10 cellular contexts compared by ENCODE assay signal in the genomic region with DNA sequence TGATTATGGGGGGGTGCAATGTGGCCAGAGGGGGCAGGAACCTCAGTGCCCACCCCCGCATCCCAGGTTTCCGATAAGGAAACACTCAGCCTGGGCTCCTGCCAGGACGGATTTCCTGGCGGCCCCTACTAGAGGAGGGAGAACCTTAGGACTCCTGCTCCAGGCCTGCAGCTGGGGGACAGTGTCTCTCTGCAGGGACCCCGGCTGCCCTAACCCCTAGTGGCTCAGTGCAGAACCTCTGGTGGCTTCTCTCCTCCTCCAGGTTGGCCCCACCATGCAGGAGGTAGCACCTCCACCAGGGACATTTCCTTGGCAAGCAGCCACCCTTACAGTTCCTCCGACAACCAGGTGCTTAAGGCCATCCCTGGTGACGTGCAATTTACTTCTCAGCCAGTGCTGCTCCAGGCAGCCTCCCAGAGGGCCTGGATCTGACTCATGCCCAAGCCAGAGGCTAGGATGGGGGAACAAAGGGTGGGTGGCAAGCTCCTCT. TPM values are rescaled to one million over a fixed set of nuclear protein-coding genes. Genes with fewer than 3 reads are reported as not detected.
DNase-seq lines count a peak whose midpoint lies in the region; ATAC-seq and TF ChIP-seq lines count a peak whose summit lies in the region.
"Had no signal": no experiment of that assay in that cellular context is flagged by ENCODE, and none has a peak within 500 bp of the region (broad histone marks: within the 10 kb centered on the region; RNA-seq: fewer than 3 reads in every experiment).

No MANE protein-coding gene starts in this region.

- H3K9ac ChIP-seq in OCI-LY1 (ENCODE audit: low read length) = no peak overlapping the region; the same call in 1 of the 2 replicates

- no peaks in the 10 kb centered on the region for H3F3A ChIP-seq in OCI-LY1 (ENCODE audit: insufficient read depth, low read length)

- H3K36me3 Mint-ChIP-seq in CD4-positive, alpha-beta T cell (ENCODE audit: low read depth) = no peaks in the 10 kb centered on the region

- H3K9me3 Mint-ChIP-seq in CD4-positive, alpha-beta T cell = no peaks in the 10 kb centered on the region

- H3K4me3 ChIP-seq in OCI-LY1 (ENCODE audit: low read depth, low read length, poor library complexity, severe bottlenecking) = no peak overlapping the region
- H3K4me3 ChIP-seq in fibroblast of pulmonary artery (replicated peaks; ENCODE audit: low read depth, low read length) = no peak overlapping the region
- no peak overlapping the region for H3K4me3 ChIP-seq in spleen
- H3K4me3 ChIP-seq in HAP-1 = no peak overlapping the region
- H3K4me3 ChIP-seq: colonic mucosa had no signal

- H3K4me1 ChIP-seq in OCI-LY1 (ENCODE audit: insufficient read depth, low read length, severe bottlenecking) = peaks cover 67% of the 10 kb centered on the region
- H3K4me1 ChIP-seq in spleen = peaks cover 0 to 23% (median 8%) of the 10 kb centered on the region in 6 donors
- no peaks in the 10 kb centered on the region for H3K4me1 ChIP-seq in HAP-1
- H3K4me1 ChIP-seq: colonic mucosa had no signal

- no peaks in the 10 kb centered on the region for H4K20me1 ChIP-seq in OCI-LY1 (ENCODE audit: insufficient read depth, low read length)

- H3K9me3 ChIP-seq in OCI-LY1 (ENCODE audit: low read length) = no peaks in the 10 kb centered on the region
- no peaks in the 10 kb centered on the region for H3K9me3 ChIP-seq in spleen
- H3K9me3 ChIP-seq in HAP-1 = no peaks in the 10 kb centered on the region
- no peaks in the 10 kb centered on the region for H3K9me3 ChIP-seq in CD4-positive, alpha-beta T cell (ENCODE audit: control insufficient read depth, low read length)
- H3K9me3 ChIP-seq: colonic mucosa had no signal

- no peak overlapping the region for H3K4me2 ChIP-seq in OCI-LY1 (ENCODE audit: low read length)

- no peak overlapping the region for H3K27ac Mint-ChIP-seq in CD4-positive, alpha-beta T cell

- H3K27me3 Mint-ChIP-seq in CD4-positive, alpha-beta T cell = peaks cover 26% of the 10 kb centered on the region

- H3K4me3 Mint-ChIP-seq in CD4-positive, alpha-beta T cell = no peak overlapping the region

- H3K27ac ChIP-seq in OCI-LY1 (ENCODE audit: low read depth, low read length, poor library complexity, severe bottlenecking) = peak overlapping the region; percentile 89
- H3K27ac ChIP-seq in spleen = no peak overlapping the region
- no peak overlapping the region for H3K27ac ChIP-seq in CD4-positive, alpha-beta T cell (ENCODE audit: low read depth, low read length)
- H3K27ac ChIP-seq: colonic mucosa had no signal

- H3K9me2 ChIP-seq in OCI-LY1 (ENCODE audit: low read depth, low read length) = no peaks in the 10 kb centered on the region

- no peaks in the 10 kb centered on the region for H3K4me1 Mint-ChIP-seq in CD4-positive, alpha-beta T cell (ENCODE audit: low read depth)

- in situ Hi-C loops in HAP-1 (cut with MboI; ENCODE audit: low sequenced_read_pairs) = no loop called here

- no peak overlapping the region for H2AFZ ChIP-seq in OCI-LY1 (ENCODE audit: low read length)

- peaks cover 89% of the 10 kb centered on the region for H3K36me3 ChIP-seq in OCI-LY1 (ENCODE audit: insufficient read depth, low read length)
- H3K36me3 ChIP-seq in spleen = peaks cover 0 to 80% (median 17%) of the 10 kb centered on the region in 6 donors
- H3K36me3 ChIP-seq in HAP-1 (replicated peaks) = no peaks in the 10 kb centered on the region
- H3K36me3 ChIP-seq: colonic mucosa had no signal

- TF ChIP-seq POLR2A in spleen (IDR thresholded peaks at IDR 0.05) = no peak

- intact Hi-C loops in spleen (cut with DNase I; ENCODE audit: low total_unique reads) = no loop called here
- intact Hi-C loops in CD4-positive, alpha-beta T cell (cut with DNase I, micrococcal nuclease) = no loop called here

- peak; percentile 7 for DNase-seq in NCI-H1105 treated with DMSO at 0.1 percent for 48 hours (lab: John Stamatoyannopoulos, UW)
- no peak for DNase-seq in NCI-H1105 (lab: John Stamatoyannopoulos, UW)
- DNase-seq in fibroblast of pulmonary artery (ENCODE audit: low read depth) = peak; percentile 43
- peak; percentile 50 for DNase-seq in spleen
- no peak for DNase-seq in HAP-1 (ENCODE audit: low spot score in 2 of 2)
- no peak for DNase-seq in HuH-7 (ENCODE audit: low spot score)
- DNase-seq in CD4-positive, alpha-beta T cell = no peak
- DNase-seq: colonic mucosa, NCI-H1417 had no signal

- CTCF ChIA-PET in CD4-positive, alpha-beta T cell (lab: Charles Lee) = no interaction called here

- 68 to 81% (median 77%) methylated on average over 5 to 7 of the region's 7 CpGs for WGBS in spleen, 5 donors

- no peaks in the 10 kb centered on the region for H3K79me2 ChIP-seq in OCI-LY1 (ENCODE audit: insufficient read depth, low read length)

- no peak for ATAC-seq in CD4-positive, alpha-beta T cell (ENCODE audit: poor library complexity)

- peak; percentile 45; the same call in 1 of the 2 replicates for TF ChIP-seq CTCF in OCI-LY1 (IDR thresholded peaks at IDR 0.05; ENCODE audit: low read length)
- TF ChIP-seq CTCF in fibroblast of pulmonary artery (IDR thresholded peaks at IDR 0.05; ENCODE audit: low read length, missing control alignments) = no peak
- no peak for TF ChIP-seq CTCF in spleen (IDR thresholded peaks at IDR 0.05 in 8 of 11, conservative IDR thresholded peaks at IDR 0.05 in 3 of 11)
- TF ChIP-seq CTCF in CD4-positive, alpha-beta T cell (IDR thresholded peaks at IDR 0.05) = no peak

- H3K27me3 ChIP-seq in OCI-LY1 (ENCODE audit: insufficient read depth, low read length) (no peaks in the 10 kb centered on the region), spleen (replicated peaks in 1 of 7) (peaks cover 0 to 21% (median 0%) of the 10 kb centered on the region in 7 donors), HAP-1 (ENCODE audit: low read depth) (no peaks in the 10 kb centered on the region)
- H3K27me3 ChIP-seq in CD4-positive, alpha-beta T cell (ENCODE audit: control insufficient read depth, insufficient read depth, low read length) = peaks cover 6% of the 10 kb centered on the region
- H3K27me3 ChIP-seq: colonic mucosa had no signal

- POLR2A ChIA-PET in CD4-positive, alpha-beta T cell (lab: Charles Lee) = no interaction called here

RNA-seq across cellular contexts. Expression of a gene that starts 31.9 kb away (rescaled TPM):
- 10 to 100 TPM; 23.2 to 36.9 (median 29.4) TPM for total RNA-seq in spleen
- polyA plus RNA-seq in spleen = 10 to 100 TPM; 13.4 to 31.2 (median 15.5) TPM
- total RNA-seq in CD4-positive, alpha-beta T cell = under 1 TPM; 0.77 to 0.95 TPM

RNA-seq across cellular contexts. Expression of a gene that starts 37.7 kb away (rescaled TPM):
- total RNA-seq in spleen = not detected
- under 1 TPM in 1 of 3 donors, not detected in 2; 0.06 TPM for polyA plus RNA-seq in spleen
- not detected for total RNA-seq in CD4-positive, alpha-beta T cell
- total RNA-seq: colonic mucosa had no signal

Comparison
In these comparisons a context has a peak if more than half of its experiments do, and no peak if none do; other contexts are left out.
1. DNase-seq: peak in NCI-H1105 treated with DMSO at 0.1 percent for 48 hours (single experiment), fibroblast of pulmonary artery (single experiment) and spleen (single experiment); none in NCI-H1105 (single experiment), HAP-1 (0 of 2), HuH-7 (single experiment) and CD4-positive, alpha-beta T cell (0 of 10).
2. RNA of a gene that starts 31.9 kb away (total RNA-seq): 23.2 to 36.9 TPM in spleen; 0.77 to 0.95 TPM in CD4-positive, alpha-beta T cell; every median in the first group is over 10 times any median in the second.